In genomic region chr5:141618030-141618803, GRCh38 we compare ENCODE assay signal across 1 cellular context.
TF ChIP-seq lines count a peak whose summit lies in the region.

No MANE protein-coding gene starts in this region.

TF ChIP-seq in K562, 482 proteins besides CTCF, POLR2A, EP300 and RAD21 (continued from another document and continues in another):
- TF ChIP-seq PPARD (CRISPR knock-in tag; IDR thresholded peaks at IDR 0.05) (no peak), FOSL1 (tag; conservative IDR thresholded peaks at IDR 0.05) (peak; percentile 15; the same call in 1 of the 2 replicates), AFF4 (CRISPR knock-in tag; IDR thresholded peaks at IDR 0.05) (no peak), ZKSCAN8 (CRISPR knock-in tag; IDR thresholded peaks at IDR 0.05) (no peak), NR2C1 (IDR thresholded peaks at IDR 0.05) (peak; percentile 64), NR2C1 (tag; IDR thresholded peaks at IDR 0.05) (peak; percentile 45; the same call in 1 of the 2 replicates), ATF7 (IDR thresholded peaks at IDR 0.05) (no peak), ZC3H11A (IDR thresholded peaks at IDR 0.05; ENCODE audit: low read depth, low read length) (0 out of 2 replicates have a peak, but pooled peaks have one; percentile 55), ZBTB2 (IDR thresholded peaks at IDR 0.05) (peak; percentile 60; the same call in 1 of the 2 replicates), HMGXB4 (CRISPR knock-in tag; IDR thresholded peaks at IDR 0.05) (no peak), HSF4 (CRISPR knock-in tag; IDR thresholded peaks at IDR 0.05; ENCODE audit: borderline replicate concordance) (no peak), NR0B1 (IDR thresholded peaks at IDR 0.05; ENCODE audit: partially characterized antibody) (no peak), SFPQ (IDR thresholded peaks at IDR 0.05; ENCODE audit: low read depth, low read length) (no peak), FOXO4 (CRISPR knock-in tag; IDR thresholded peaks at IDR 0.05) (no peak), HLTF (IDR thresholded peaks at IDR 0.05) (no peak), TRIM28 (IDR thresholded peaks at IDR 0.05) (no peak), ILF3 (IDR thresholded peaks at IDR 0.05; ENCODE audit: borderline replicate concordance) (no peak), CBX5 (IDR thresholded peaks at IDR 0.05; ENCODE audit: borderline replicate concordance, low read depth) (no peak), KLF1 (tag; IDR thresholded peaks at IDR 0.05) (no peak), COPS2 (conservative IDR thresholded peaks at IDR 0.05) (no peak), KDM2B (CRISPR knock-in tag; IDR thresholded peaks at IDR 0.05) (no peak), HMG20B (CRISPR knock-in tag; IDR thresholded peaks at IDR 0.05) (no peak), DMBX1 (CRISPR knock-in tag; IDR thresholded peaks at IDR 0.05; ENCODE audit: borderline replicate concordance) (0 out of 2 replicates have a peak, but pooled peaks have one; percentile 13), HNRNPH1 (optimal IDR thresholded peaks at IDR 0.05; ENCODE audit: low read depth, low read length) (no peak), CBFA2T3 (IDR thresholded peaks at IDR 0.05) (peak; percentile 35), GATAD2A (IDR thresholded peaks at IDR 0.05) (no peak), ZNF277 (CRISPR knock-in tag; IDR thresholded peaks at IDR 0.05; ENCODE audit: borderline replicate concordance) (no peak), MEF2A (IDR thresholded peaks at IDR 0.05; ENCODE audit: control insufficient read depth, low read depth, low read length) (no peak), ADNP (tag; IDR thresholded peaks at IDR 0.05) (no peak), SMARCE1 (IDR thresholded peaks at IDR 0.05) (0 out of 2 replicates have a peak, but pooled peaks have one; percentile 20), SP1 (CRISPR knock-in tag; IDR thresholded peaks at IDR 0.05) (no peak), ZNF280A (IDR thresholded peaks at IDR 0.05; ENCODE audit: low read depth, partially characterized antibody) (no peak), ZBTB34 (CRISPR knock-in tag; IDR thresholded peaks at IDR 0.05) (no peak), ZNF274 (IDR thresholded peaks at IDR 0.05; ENCODE audit: borderline replicate concordance, low read depth, low read length) (no peak), ZNF311 (CRISPR knock-in tag; IDR thresholded peaks at IDR 0.05) (no peak), ZNF740 (CRISPR knock-in tag; IDR thresholded peaks at IDR 0.05) (no peak), ZNF740 (tag; IDR thresholded peaks at IDR 0.05) (no peak), USF1 (CRISPR knock-in tag; IDR thresholded peaks at IDR 0.05) (no peak), ATF2 (CRISPR knock-in tag; IDR thresholded peaks at IDR 0.05) (no peak), STAG1 (CRISPR knock-in tag; IDR thresholded peaks at IDR 0.05; ENCODE audit: borderline replicate concordance) (no peak), THRB (CRISPR knock-in tag; conservative IDR thresholded peaks at IDR 0.05) (no peak)
